In genomic region chr1:228465134-228465533, GRCh38 we compare ENCODE assay signal across 3 cellular contexts.
TF ChIP-seq lines count a peak whose summit lies in the region.

No MANE protein-coding gene starts in this region.

TF ChIP-seq in SK-N-SH, 30 proteins besides CTCF, POLR2A, EP300 and RAD21:
- no peak for TF ChIP-seq GATA2 (CRISPR knock-in tag; IDR thresholded peaks at IDR 0.05)
TF ChIP-seq in SK-N-SH: peak in this region for 0.

TF ChIP-seq in SK-N-SH treated with all-trans-retinoic acid at 6 μM for 48 hours, 23 proteins besides CTCF, POLR2A, EP300 and RAD21:
- no peak for TF ChIP-seq RARB (CRISPR knock-in tag; IDR thresholded peaks at IDR 0.05)
- TF ChIP-seq CSRNP3 (CRISPR knock-in tag; IDR thresholded peaks at IDR 0.05): no peak
- TF ChIP-seq GLIS3 (CRISPR knock-in tag; IDR thresholded peaks at IDR 0.05): no peak
- TF ChIP-seq SNAI2 (CRISPR knock-in tag; IDR thresholded peaks at IDR 0.05): no peak
- no peak for TF ChIP-seq ISL1 (CRISPR knock-in tag; IDR thresholded peaks at IDR 0.05)
- no peak for TF ChIP-seq POU6F1 (CRISPR knock-in tag; IDR thresholded peaks at IDR 0.05; ENCODE audit: borderline replicate concordance, low read depth)
- no peak for TF ChIP-seq TCF4 (CRISPR knock-in tag; IDR thresholded peaks at IDR 0.05; ENCODE audit: borderline replicate concordance)
- no peak for TF ChIP-seq CSDC2 (CRISPR knock-in tag; IDR thresholded peaks at IDR 0.05)
- TF ChIP-seq ARNTL (CRISPR knock-in tag; IDR thresholded peaks at IDR 0.05; ENCODE audit: borderline replicate concordance, low read depth): no peak
- no peak for TF ChIP-seq ZNF70 (CRISPR knock-in tag; IDR thresholded peaks at IDR 0.05)
- TF ChIP-seq ZFP3 (CRISPR knock-in tag; IDR thresholded peaks at IDR 0.05): no peak
- TF ChIP-seq TOX (CRISPR knock-in tag; IDR thresholded peaks at IDR 0.05; ENCODE audit: borderline replicate concordance): no peak
- TF ChIP-seq ZFP30 (CRISPR knock-in tag; IDR thresholded peaks at IDR 0.05): no peak
- no peak for TF ChIP-seq PATZ1 (CRISPR knock-in tag; IDR thresholded peaks at IDR 0.05; ENCODE audit: borderline replicate concordance)
- no peak for TF ChIP-seq ESRRG (CRISPR knock-in tag; IDR thresholded peaks at IDR 0.05)
- TF ChIP-seq OSR1 (CRISPR knock-in tag; IDR thresholded peaks at IDR 0.05): no peak
- TF ChIP-seq ZNF8 (CRISPR knock-in tag; IDR thresholded peaks at IDR 0.05): no peak
TF ChIP-seq in SK-N-SH treated with all-trans-retinoic acid at 6 μM for 48 hours: peak in this region for 0.

TF ChIP-seq in endothelial cell of umbilical vein, 7 proteins besides CTCF, POLR2A, EP300 and RAD21:
- no peak for TF ChIP-seq MYC (IDR thresholded peaks at IDR 0.05; ENCODE audit: low read depth, low read length)
- no peak for TF ChIP-seq FOS (IDR thresholded peaks at IDR 0.05; ENCODE audit: borderline replicate concordance, insufficient read depth, low read length)
- no peak for TF ChIP-seq JUN (IDR thresholded peaks at IDR 0.05; ENCODE audit: borderline replicate concordance, insufficient read depth, insufficient read length, low read depth)
- TF ChIP-seq GATA2 (IDR thresholded peaks at IDR 0.05; ENCODE audit: insufficient read depth, insufficient read length, low read depth, low read length): no peak
- TF ChIP-seq EZH2 (IDR thresholded peaks at IDR 0.05; ENCODE audit: borderline replicate concordance, low read depth, low read length, severe bottlenecking): no peak
